In the genomic region with DNA sequence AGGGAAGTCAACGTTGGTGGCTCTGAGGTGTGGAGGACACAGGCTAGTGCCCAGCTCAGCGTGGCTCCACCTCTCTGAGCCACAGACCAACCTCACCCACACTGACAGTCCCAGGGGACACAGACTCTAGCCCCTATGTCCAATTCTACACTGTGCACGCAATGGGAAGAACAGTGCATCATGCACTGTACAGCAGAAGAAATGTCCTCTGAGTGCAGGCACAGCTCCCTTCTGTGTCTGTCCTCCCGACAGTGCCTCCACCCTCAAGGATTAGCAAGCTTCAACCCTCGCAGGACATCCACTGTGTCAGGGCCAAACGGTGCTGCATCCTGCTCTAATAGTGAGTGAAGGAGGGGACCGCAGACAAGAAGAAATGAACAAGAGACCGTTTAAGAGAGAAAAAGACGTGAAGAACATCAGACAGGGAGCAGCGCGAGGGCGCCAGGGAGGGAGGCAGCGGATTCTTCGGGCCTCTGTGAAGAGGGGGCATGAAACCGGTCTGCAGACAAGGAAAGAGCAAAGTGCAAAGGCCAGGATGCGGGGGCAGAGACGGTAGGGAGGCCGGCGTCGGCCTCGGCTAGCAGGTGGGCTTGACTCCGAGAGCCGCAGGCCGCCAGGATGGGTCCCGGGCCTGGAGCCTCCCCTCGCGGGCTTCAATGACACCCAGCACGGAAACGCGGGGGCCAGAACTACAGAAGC, we compare ENCODE assay signal across 8 cellular contexts. TPM values are rescaled to one million over a fixed set of nuclear protein-coding genes. Genes with fewer than 3 reads are reported as not detected.
DNase-seq lines count a peak whose midpoint lies in the region; ATAC-seq, FAIRE-seq and TF ChIP-seq lines count a peak whose summit lies in the region.

No MANE protein-coding gene starts in this region.

- H4K20me1 ChIP-seq in HepG2 (ENCODE audit: insufficient read depth, low read length) = no peaks in the 10 kb centered on the region

- TF ChIP-seq EP300 in HepG2 (IDR thresholded peaks at IDR 0.05; ENCODE audit: low read depth in 2 of 2, low read length in 2 of 2) = no peak
- TF ChIP-seq EP300 in HepG2 (CRISPR knock-in tag; IDR thresholded peaks at IDR 0.05; ENCODE audit: borderline replicate concordance) = no peak

- no peak for ATAC-seq in stimulated activated naive CD8-positive, alpha-beta T cell treated with anti-CD3 and anti-CD28 coated beads, Interleukin-15, Interleukin-2, amounts not matched to agents 100 U/mL and 50 U/mL, for 24 hours
- peak; percentile 9 for ATAC-seq in HepG2
- no peak for ATAC-seq in esophagus mucosa

- H3K9ac ChIP-seq in HepG2 (ENCODE audit: insufficient read depth, low read depth, low read length) = peak overlapping the region; percentile 84

- H3K27ac ChIP-seq in adrenal gland = peak overlapping the region; percentile 84 to 98 (median 86)
- peak overlapping the region; percentile 86 for H3K27ac ChIP-seq in HepG2 (ENCODE audit: extremely low read length, insufficient read depth, low read length)
- H3K27ac ChIP-seq in tibial artery = peak overlapping the region; percentile 87 to 95

- in situ Hi-C loops in HepG2 (cut with HindIII; ENCODE audit: extremely low pct_ligation_motif_present, low pct_unique_long_range_greater_than_20kb) = no loop called here

- intact Hi-C loops in adrenal gland (cut with DNase I) (no loop called here), HepG2 (cut with micrococcal nuclease; ENCODE audit: unreplicated experiment) (loop anchor here (2.0 kb wide), 1 partner anchor 17 kb away; a partner anchor contains a TSS), tibial artery (cut with DNase I; ENCODE audit: low total_unique reads) (loop anchor here (2.0 kb wide), 1 partner anchor 17 kb away; a partner anchor contains a TSS)

- H3K36me3 ChIP-seq in adrenal gland (replicated peaks in 1 of 2) = no peaks in the 10 kb centered on the region
- H3K36me3 ChIP-seq in HepG2 (replicated peaks in 1 of 2; ENCODE audit: control insufficient read depth in 1 of 2, insufficient read depth in 2 of 2, low read length in 2 of 2) = no peaks in the 10 kb centered on the region
- H3K36me3 ChIP-seq in tibial artery = no peaks in the 10 kb centered on the region

- peak overlapping the region; percentile 52 to 87 (median 82) for H3K4me3 ChIP-seq in adrenal gland
- peak overlapping the region; percentile 56 to 81 (median 74) for H3K4me3 ChIP-seq in HepG2 (replicated peaks in 1 of 3; ENCODE audit: insufficient read depth in 1 of 3, low read depth in 2 of 3, low read length in 3 of 3)
- peak overlapping the region; percentile 66 to 90 for H3K4me3 ChIP-seq in tibial artery

- POLR2A ChIA-PET in HepG2 (lab: Yijun Ruan, JAX) = interaction anchor here (0.7 to 3.7 kb wide), 7 partner anchors 18 to 198 kb away, joined by 3 to 33 read pairs (median 3); a partner anchor contains a TSS

- no peaks in the 10 kb centered on the region for H3K27me3 Mint-ChIP-seq in stimulated activated naive CD8-positive, alpha-beta T cell treated with anti-CD3 and anti-CD28 coated beads, Interleukin-15, Interleukin-2, amounts not matched to agents 100 ng/mL and 50 ng/mL, for 24 hours

- DNase-seq in stimulated activated naive CD8-positive, alpha-beta T cell treated with anti-CD3 and anti-CD28 coated beads, Interleukin-15, Interleukin-2, amounts not matched to agents 100 U/mL and 50 U/mL, for 24 hours = no peak
- DNase-seq in adrenal gland (no peak), HepG2 (ENCODE audit: low spot score) (peak; percentile 83), tibial artery (no peak), NCI-H187 (lab: John Stamatoyannopoulos, UW) (no peak), HuH-7 (ENCODE audit: low spot score) (no peak)

- TF ChIP-seq CTCF in adrenal gland (IDR thresholded peaks at IDR 0.05) (peak in 1 of 6 experiments; percentile 7), HepG2 (CRISPR knock-in tag; IDR thresholded peaks at IDR 0.05) (no peak; the same call in none of the 2 replicates), tibial artery (IDR thresholded peaks at IDR 0.05) (no peak)

- H3K27me3 ChIP-seq in adrenal gland (no peaks in the 10 kb centered on the region), HepG2 (ENCODE audit: control insufficient read depth in 1 of 2, insufficient read depth in 2 of 2, low read length in 2 of 2) (no peaks in the 10 kb centered on the region), tibial artery (no peaks in the 10 kb centered on the region)

- TSS peak; percentile 43 for BruUV-seq in HepG2 (replicated peaks; lab: Mats Ljungman, UMichigan)

- H3K9me3 Mint-ChIP-seq in stimulated activated naive CD8-positive, alpha-beta T cell treated with anti-CD3 and anti-CD28 coated beads, Interleukin-15, Interleukin-2, amounts not matched to agents 100 ng/mL and 50 ng/mL, for 24 hours = no peaks in the 10 kb centered on the region

- H3K79me2 ChIP-seq in HepG2 (ENCODE audit: insufficient read depth, low read length) = no peaks in the 10 kb centered on the region

- H2AFZ ChIP-seq in HepG2 (ENCODE audit: low read length) = no peak overlapping the region

- no peak for FAIRE-seq in HepG2 (lab: Jason Lieb, UNC)

- H3K4me1 ChIP-seq in adrenal gland (replicated peaks in 1 of 2) = peaks cover 18 to 23% of the 10 kb centered on the region in 2 donors
- peaks cover 25% of the 10 kb centered on the region for H3K4me1 ChIP-seq in HepG2 (ENCODE audit: insufficient read depth, low read length)
- H3K4me1 ChIP-seq in tibial artery = peaks cover 6 to 26% (median 22%) of the 10 kb centered on the region in 4 donors

- H3K4me2 ChIP-seq in HepG2 (ENCODE audit: low read depth, low read length) = peak overlapping the region; percentile 100

- no peak for TF ChIP-seq POLR2A in adrenal gland (IDR thresholded peaks at IDR 0.05)
- no peak; a peak in 1 of 4 replicates for TF ChIP-seq POLR2A in HepG2 (IDR thresholded peaks at IDR 0.05; ENCODE audit: insufficient read depth in 1 of 2, low read depth in 2 of 2, low read length in 2 of 2)

- H3K36me3 Mint-ChIP-seq in stimulated activated naive CD8-positive, alpha-beta T cell treated with anti-CD3 and anti-CD28 coated beads, Interleukin-15, Interleukin-2, amounts not matched to agents 100 ng/mL and 50 ng/mL, for 24 hours (ENCODE audit: low read depth) = peaks cover 4% of the 10 kb centered on the region

- TF ChIP-seq RAD21 in HepG2 (CRISPR knock-in tag; IDR thresholded peaks at IDR 0.05) = no peak; the same call in 1 of the 2 replicates

- H3K4me1 Mint-ChIP-seq in stimulated activated naive CD8-positive, alpha-beta T cell treated with anti-CD3 and anti-CD28 coated beads, Interleukin-15, Interleukin-2, amounts not matched to agents 100 ng/mL and 50 ng/mL, for 24 hours (ENCODE audit: low read depth) = peaks cover 17% of the 10 kb centered on the region

- H3K9me3 ChIP-seq in adrenal gland (replicated peaks in 1 of 3) (no peaks in the 10 kb centered on the region), HepG2 (ENCODE audit: low read length) (no peaks in the 10 kb centered on the region), tibial artery (no peaks in the 10 kb centered on the region)

- CTCF ChIA-PET in HepG2 (lab: Yijun Ruan, JAX; ENCODE audit: low intra/inter-chr PET ratio, low total read pairs) = no interaction called here

- H3K27ac Mint-ChIP-seq in stimulated activated naive CD8-positive, alpha-beta T cell treated with anti-CD3 and anti-CD28 coated beads, Interleukin-15, Interleukin-2, amounts not matched to agents 100 ng/mL and 50 ng/mL, for 24 hours = peak overlapping the region; percentile 99

- H3K4me3 Mint-ChIP-seq in stimulated activated naive CD8-positive, alpha-beta T cell treated with anti-CD3 and anti-CD28 coated beads, Interleukin-15, Interleukin-2, amounts not matched to agents 100 ng/mL and 50 ng/mL, for 24 hours = peak overlapping the region; percentile 100

- 3 to 5% (median 5%) methylated on average over 18 to 30 of the region's 30 CpGs for WGBS in adrenal gland, 4 donors
- 4% methylated on average over 15 of the region's 30 CpGs for WGBS in HepG2 (ENCODE audit: low lambda C conversion rate)

RNA-seq across cellular contexts. Expression of a gene that starts 0.6 kb away (rescaled TPM):
- total RNA-seq in adrenal gland (10 to 100 TPM in 1 of 8 donors, 1 to 10 TPM in 7; 2.4 to 10.5 (median 4.6) TPM), HepG2 (2016; rRNA removed; fragmentation: Illumina TruSeq; extraction: Trizol) (0.73 and 1.3 TPM in 2 replicates), esophagus mucosa (2.7 TPM)
- polyA plus RNA-seq in adrenal gland (1 to 10 TPM in 2 of 3 donors, under 1 TPM in 1; 0.09 to 8.1 (median 6.1) TPM), HepG2 (2011; rRNA removed) (0.29 and 0.69 TPM in 2 replicates)
- 0.71 and 0.79 TPM in 2 replicates for total RNA-seq in HepG2 (2016; cell fraction: cytosol; rRNA removed; fragmentation: Illumina TruSeq; extraction: Trizol; ENCODE audit: low read depth)
- total RNA-seq in HepG2 (2016; cell fraction: insoluble cytoplasmic fraction; rRNA removed; fragmentation: Illumina TruSeq; extraction: Trizol) = 0.68 and 1.8 TPM in 2 replicates
- total RNA-seq in HepG2 (2016; cell fraction: membrane; rRNA removed; fragmentation: Illumina TruSeq; extraction: Trizol) = 1.5 and 2.2 TPM in 2 replicates
- total RNA-seq in HepG2 (2016; cell fraction: nucleus; rRNA removed; fragmentation: Illumina TruSeq; extraction: Trizol) = 1.0 and 1.6 TPM in 2 replicates
- 0.37 and 0.87 TPM in 2 replicates for polyA plus RNA-seq in HepG2 (2011; cell fraction: cytosol; rRNA removed)
- polyA plus RNA-seq in HepG2 (2011; cell fraction: nucleus; rRNA removed) = 1.6 TPM in 2 replicates
- 0.47 and 0.56 TPM in 2 replicates for polyA plus RNA-seq in HepG2 (2012)
- polyA plus RNA-seq in HepG2 (2016; cell fraction: cytosol; fragmentation: Illumina TruSeq; extraction: Trizol; ENCODE audit: low read depth) = 0.55 and 0.72 TPM in 2 replicates
- polyA plus RNA-seq in HepG2 (2016; cell fraction: insoluble cytoplasmic fraction; fragmentation: Illumina TruSeq; extraction: Trizol; ENCODE audit: low read depth) = 0.70 and 0.97 TPM in 2 replicates
- polyA plus RNA-seq in HepG2 (2016; cell fraction: membrane; fragmentation: Illumina TruSeq; extraction: Trizol; ENCODE audit: low read depth) = 0.61 and 0.99 TPM in 2 replicates
- polyA plus RNA-seq in HepG2 (2016; cell fraction: nucleus; fragmentation: Illumina TruSeq; extraction: Trizol; ENCODE audit: insufficient read depth, low read depth) = 0.38 and 1.3 TPM in 2 replicates
- polyA minus RNA-seq in HepG2 (2011; rRNA and poly(A)+ RNA removed; ENCODE audit: low replicate concordance) = 0.47 and 1.0 TPM in 2 replicates
- polyA minus RNA-seq in HepG2 (2011; cell fraction: cytosol; rRNA and poly(A)+ RNA removed) = 0.44 and 0.69 TPM in 2 replicates
- polyA minus RNA-seq in HepG2 (2011; cell fraction: nucleus; rRNA and poly(A)+ RNA removed) = 0.25 and 0.90 TPM in 2 replicates

RNA-seq across cellular contexts. Expression of a gene that starts 6.9 kb away (rescaled TPM):
- 1,000 to 10,000 TPM in 6 of 8 donors, 100 to 1,000 TPM in 2; 839 to 1,999 (median 1,158) TPM for total RNA-seq in adrenal gland
- polyA plus RNA-seq in adrenal gland = 1,000 to 10,000 TPM in 1 of 3 donors, 100 to 1,000 TPM in 2; 555 to 1,093 (median 722) TPM
- 1,544 and 1,715 TPM in 2 replicates for total RNA-seq in HepG2 (2016; rRNA removed; fragmentation: Illumina TruSeq; extraction: Trizol)
- 2,017 and 2,110 TPM in 2 replicates for total RNA-seq in HepG2 (2016; cell fraction: cytosol; rRNA removed; fragmentation: Illumina TruSeq; extraction: Trizol; ENCODE audit: low read depth)
- total RNA-seq in HepG2 (2016; cell fraction: insoluble cytoplasmic fraction; rRNA removed; fragmentation: Illumina TruSeq; extraction: Trizol) = 1,517 and 1,921 TPM in 2 replicates
- total RNA-seq in HepG2 (2016; cell fraction: membrane; rRNA removed; fragmentation: Illumina TruSeq; extraction: Trizol) = 2,939 and 3,145 TPM in 2 replicates
- total RNA-seq in HepG2 (2016; cell fraction: nucleus; rRNA removed; fragmentation: Illumina TruSeq; extraction: Trizol) = 614 and 724 TPM in 2 replicates
- 4,145 and 4,408 TPM in 2 replicates for polyA plus RNA-seq in HepG2 (2011; rRNA removed)
- 3,539 and 5,584 TPM in 2 replicates for polyA plus RNA-seq in HepG2 (2011; cell fraction: cytosol; rRNA removed)
- polyA plus RNA-seq in HepG2 (2011; cell fraction: nucleus; rRNA removed) = 1,780 and 1,928 TPM in 2 replicates
- polyA plus RNA-seq in HepG2 (2012) = 1,706 and 1,819 TPM in 2 replicates
- polyA plus RNA-seq in HepG2 (2016; cell fraction: cytosol; fragmentation: Illumina TruSeq; extraction: Trizol; ENCODE audit: low read depth) = 2,310 and 2,596 TPM in 2 replicates
- polyA plus RNA-seq in HepG2 (2016; cell fraction: insoluble cytoplasmic fraction; fragmentation: Illumina TruSeq; extraction: Trizol; ENCODE audit: low read depth) = 1,782 and 1,827 TPM in 2 replicates
- 3,073 and 3,180 TPM in 2 replicates for polyA plus RNA-seq in HepG2 (2016; cell fraction: membrane; fragmentation: Illumina TruSeq; extraction: Trizol; ENCODE audit: low read depth)
- 1,095 and 1,142 TPM in 2 replicates for polyA plus RNA-seq in HepG2 (2016; cell fraction: nucleus; fragmentation: Illumina TruSeq; extraction: Trizol; ENCODE audit: insufficient read depth, low read depth)
- 2,710 and 3,749 TPM in 2 replicates for polyA minus RNA-seq in HepG2 (2011; rRNA and poly(A)+ RNA removed; ENCODE audit: low replicate concordance)
- polyA minus RNA-seq in HepG2 (2011; cell fraction: cytosol; rRNA and poly(A)+ RNA removed) = 541 and 557 TPM in 2 replicates
- 340 and 381 TPM in 2 replicates for polyA minus RNA-seq in HepG2 (2011; cell fraction: nucleus; rRNA and poly(A)+ RNA removed)
- 1,223 TPM for total RNA-seq in esophagus mucosa

RNA-seq across cellular contexts. Expression of a gene that starts 15.3 kb away (rescaled TPM):
- total RNA-seq in adrenal gland (not detected), HepG2 (2016; rRNA removed; fragmentation: Illumina TruSeq; extraction: Trizol) (not detected in 2 replicates), esophagus mucosa (14.7 TPM)
- polyA plus RNA-seq in adrenal gland (not detected), HepG2 (2011; rRNA removed) (not detected in 2 replicates)
- not detected in 2 replicates for total RNA-seq in HepG2 (2016; cell fraction: cytosol; rRNA removed; fragmentation: Illumina TruSeq; extraction: Trizol; ENCODE audit: low read depth)
- total RNA-seq in HepG2 (2016; cell fraction: insoluble cytoplasmic fraction; rRNA removed; fragmentation: Illumina TruSeq; extraction: Trizol) = not detected in 2 replicates
- not detected in 2 replicates for total RNA-seq in HepG2 (2016; cell fraction: membrane; rRNA removed; fragmentation: Illumina TruSeq; extraction: Trizol)
- not detected in 2 replicates for total RNA-seq in HepG2 (2016; cell fraction: nucleus; rRNA removed; fragmentation: Illumina TruSeq; extraction: Trizol)
- not detected in 2 replicates for polyA plus RNA-seq in HepG2 (2011; cell fraction: cytosol; rRNA removed)
- 0.57 and 1.5 TPM in 2 replicates for polyA plus RNA-seq in HepG2 (2011; cell fraction: nucleus; rRNA removed)
- polyA plus RNA-seq in HepG2 (2012) = not detected in 2 replicates
- not detected in 2 replicates for polyA plus RNA-seq in HepG2 (2016; cell fraction: cytosol; fragmentation: Illumina TruSeq; extraction: Trizol; ENCODE audit: low read depth)
- polyA plus RNA-seq in HepG2 (2016; cell fraction: insoluble cytoplasmic fraction; fragmentation: Illumina TruSeq; extraction: Trizol; ENCODE audit: low read depth) = not detected in 2 replicates
- not detected in 2 replicates for polyA plus RNA-seq in HepG2 (2016; cell fraction: membrane; fragmentation: Illumina TruSeq; extraction: Trizol; ENCODE audit: low read depth)
- not detected in 2 replicates for polyA plus RNA-seq in HepG2 (2016; cell fraction: nucleus; fragmentation: Illumina TruSeq; extraction: Trizol; ENCODE audit: insufficient read depth, low read depth)
- polyA minus RNA-seq in HepG2 (2011; rRNA and poly(A)+ RNA removed; ENCODE audit: low replicate concordance) = 0.80 TPM in 1 of 2 replicates, not detected in the other
- polyA minus RNA-seq in HepG2 (2011; cell fraction: cytosol; rRNA and poly(A)+ RNA removed) = not detected in 2 replicates
- 1.5 and 2.4 TPM in 2 replicates for polyA minus RNA-seq in HepG2 (2011; cell fraction: nucleus; rRNA and poly(A)+ RNA removed)

RNA-seq across cellular contexts. Expression of a gene that starts 17.6 kb away (rescaled TPM):
- total RNA-seq in adrenal gland = 1 to 10 TPM in 7 of 8 donors, under 1 TPM in 1; 0.35 to 8.1 (median 1.6) TPM
- polyA plus RNA-seq in adrenal gland = 1 to 10 TPM in 2 of 3 donors, under 1 TPM in 1; 0.20 to 2.2 (median 2.0) TPM
- 1.1 and 1.9 TPM in 2 replicates for total RNA-seq in HepG2 (2016; rRNA removed; fragmentation: Illumina TruSeq; extraction: Trizol)
- 0.10 and 0.53 TPM in 2 replicates for total RNA-seq in HepG2 (2016; cell fraction: cytosol; rRNA removed; fragmentation: Illumina TruSeq; extraction: Trizol; ENCODE audit: low read depth)
- total RNA-seq in HepG2 (2016; cell fraction: insoluble cytoplasmic fraction; rRNA removed; fragmentation: Illumina TruSeq; extraction: Trizol) = 1.4 and 1.9 TPM in 2 replicates
- total RNA-seq in HepG2 (2016; cell fraction: membrane; rRNA removed; fragmentation: Illumina TruSeq; extraction: Trizol) = 0.76 and 0.77 TPM in 2 replicates
- 1.4 and 2.1 TPM in 2 replicates for total RNA-seq in HepG2 (2016; cell fraction: nucleus; rRNA removed; fragmentation: Illumina TruSeq; extraction: Trizol)
- polyA plus RNA-seq in HepG2 (2011; rRNA removed) = 1.5 and 1.8 TPM in 2 replicates
- 0.74 and 1.2 TPM in 2 replicates for polyA plus RNA-seq in HepG2 (2011; cell fraction: cytosol; rRNA removed)
- 9.3 and 11.8 TPM in 2 replicates for polyA plus RNA-seq in HepG2 (2011; cell fraction: nucleus; rRNA removed)
- polyA plus RNA-seq in HepG2 (2012) = 0.83 and 1.1 TPM in 2 replicates
- 0.10 and 0.16 TPM in 2 replicates for polyA plus RNA-seq in HepG2 (2016; cell fraction: cytosol; fragmentation: Illumina TruSeq; extraction: Trizol; ENCODE audit: low read depth)
- polyA plus RNA-seq in HepG2 (2016; cell fraction: insoluble cytoplasmic fraction; fragmentation: Illumina TruSeq; extraction: Trizol; ENCODE audit: low read depth) = 0.84 and 1.1 TPM in 2 replicates
- polyA plus RNA-seq in HepG2 (2016; cell fraction: membrane; fragmentation: Illumina TruSeq; extraction: Trizol; ENCODE audit: low read depth) = 0.37 and 0.49 TPM in 2 replicates
- polyA plus RNA-seq in HepG2 (2016; cell fraction: nucleus; fragmentation: Illumina TruSeq; extraction: Trizol; ENCODE audit: insufficient read depth, low read depth) = 3.8 and 4.5 TPM in 2 replicates
- 3.8 and 4.0 TPM in 2 replicates for polyA minus RNA-seq in HepG2 (2011; rRNA and poly(A)+ RNA removed; ENCODE audit: low replicate concordance)
- 0.40 and 0.79 TPM in 2 replicates for polyA minus RNA-seq in HepG2 (2011; cell fraction: cytosol; rRNA and poly(A)+ RNA removed)
- polyA minus RNA-seq in HepG2 (2011; cell fraction: nucleus; rRNA and poly(A)+ RNA removed) = 2.7 and 3.0 TPM in 2 replicates
- 1.1 TPM for total RNA-seq in esophagus mucosa

RNA-seq across cellular contexts. Expression of a gene that starts 26.9 kb away (rescaled TPM):
- total RNA-seq in adrenal gland (10 to 100 TPM in 3 of 8 donors, 1 to 10 TPM in 5; 1.6 to 20.9 (median 6.5) TPM), HepG2 (2016; rRNA removed; fragmentation: Illumina TruSeq; extraction: Trizol) (15.1 and 41.4 TPM in 2 replicates), esophagus mucosa (3.5 TPM)
- polyA plus RNA-seq in adrenal gland (10 to 100 TPM in 2 of 3 donors, not detected in 1; 31.3 to 41.3 TPM), HepG2 (2011; rRNA removed) (14.7 and 49.8 TPM in 2 replicates)
- total RNA-seq in HepG2 (2016; cell fraction: cytosol; rRNA removed; fragmentation: Illumina TruSeq; extraction: Trizol; ENCODE audit: low read depth) = 4.8 and 5.3 TPM in 2 replicates
- 10.3 and 47.9 TPM in 2 replicates for total RNA-seq in HepG2 (2016; cell fraction: insoluble cytoplasmic fraction; rRNA removed; fragmentation: Illumina TruSeq; extraction: Trizol)
- 6.5 and 6.7 TPM in 2 replicates for total RNA-seq in HepG2 (2016; cell fraction: membrane; rRNA removed; fragmentation: Illumina TruSeq; extraction: Trizol)
- total RNA-seq in HepG2 (2016; cell fraction: nucleus; rRNA removed; fragmentation: Illumina TruSeq; extraction: Trizol) = 31.7 and 39.4 TPM in 2 replicates
- 18.1 and 24.4 TPM in 2 replicates for polyA plus RNA-seq in HepG2 (2011; cell fraction: cytosol; rRNA removed)
- polyA plus RNA-seq in HepG2 (2011; cell fraction: nucleus; rRNA removed) = 63.3 and 113 TPM in 2 replicates
- polyA plus RNA-seq in HepG2 (2012) = 59.9 and 62.4 TPM in 2 replicates
- 4.3 and 5.6 TPM in 2 replicates for polyA plus RNA-seq in HepG2 (2016; cell fraction: cytosol; fragmentation: Illumina TruSeq; extraction: Trizol; ENCODE audit: low read depth)
- polyA plus RNA-seq in HepG2 (2016; cell fraction: insoluble cytoplasmic fraction; fragmentation: Illumina TruSeq; extraction: Trizol; ENCODE audit: low read depth) = 11.3 and 14.4 TPM in 2 replicates
- 4.0 and 4.9 TPM in 2 replicates for polyA plus RNA-seq in HepG2 (2016; cell fraction: membrane; fragmentation: Illumina TruSeq; extraction: Trizol; ENCODE audit: low read depth)
- polyA plus RNA-seq in HepG2 (2016; cell fraction: nucleus; fragmentation: Illumina TruSeq; extraction: Trizol; ENCODE audit: insufficient read depth, low read depth) = 43.5 and 59.5 TPM in 2 replicates
- polyA minus RNA-seq in HepG2 (2011; rRNA and poly(A)+ RNA removed; ENCODE audit: low replicate concordance) = 0.23 and 15.3 TPM in 2 replicates
- polyA minus RNA-seq in HepG2 (2011; cell fraction: cytosol; rRNA and poly(A)+ RNA removed) = 3.8 and 9.5 TPM in 2 replicates
- polyA minus RNA-seq in HepG2 (2011; cell fraction: nucleus; rRNA and poly(A)+ RNA removed) = 6.4 and 10.7 TPM in 2 replicates

Comparison
In these comparisons a context has a peak if more than half of its experiments do, and no peak if none do; other contexts are left out.
1. RNA of a gene that starts 15.3 kb away (total RNA-seq): 14.7 TPM in esophagus mucosa (single experiment); not detected in HepG2 and not detected in adrenal gland; every median in the first group is over 10 times any median in the second.
2. intact Hi-C loops: an anchor here in HepG2 (2.0 kb wide) and tibial artery (2.0 kb wide); none called in adrenal gland.
3. Peak in every context shown above with its lines, with median percentiles within 50 percentile points of each other: H3K27ac ChIP-seq and H3K4me3 ChIP-seq.